Comparison of ENCODE assay signal across 29 cellular contexts in the genomic region with DNA sequence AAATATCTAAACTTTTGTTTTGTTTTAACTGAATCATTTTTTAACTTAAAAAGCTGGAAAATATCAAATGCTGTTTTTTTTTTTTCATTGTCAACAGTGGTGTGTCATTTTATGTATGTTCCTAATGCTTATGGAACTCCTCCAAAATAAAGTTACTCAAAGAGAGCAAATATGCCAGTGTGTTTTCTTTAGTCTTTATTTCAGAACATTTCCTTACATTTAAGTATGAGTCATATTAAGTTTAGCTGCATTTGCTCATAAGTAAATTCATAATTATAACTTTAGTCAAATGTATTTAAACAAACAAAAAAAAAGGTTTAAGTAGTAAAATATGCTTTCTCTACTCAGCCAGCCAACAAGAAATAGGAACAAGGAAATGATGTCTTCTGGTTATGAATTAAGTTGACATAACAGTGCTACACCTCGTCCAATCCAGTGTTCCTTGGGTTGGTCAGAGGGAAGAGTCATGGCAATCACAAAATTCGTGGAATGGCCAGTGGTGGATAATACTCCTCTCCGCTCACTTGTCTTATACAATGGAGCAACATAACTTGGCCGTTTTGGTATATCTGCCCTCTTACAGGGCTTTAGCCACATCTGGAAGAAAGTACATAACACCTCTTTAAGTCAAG.
DNase-seq lines count a peak whose midpoint lies in the region; ATAC-seq and TF ChIP-seq lines count a peak whose summit lies in the region.
"Had no signal": no experiment of that assay in that cellular context is flagged by ENCODE, and none has a peak within 500 bp of the region (broad histone marks: within the 10 kb centered on the region; RNA-seq: fewer than 3 reads in every experiment).

No MANE protein-coding gene starts in this region.

- H3K27me3 ChIP-seq in PC-3 (ENCODE audit: low read length) (no peaks in the 10 kb centered on the region), vagina (no peaks in the 10 kb centered on the region)
- H3K27me3 ChIP-seq: BE2C, tibial nerve had no signal

- H3K9me3 ChIP-seq in PC-3 (ENCODE audit: low read length) (no peaks in the 10 kb centered on the region), vagina (no peaks in the 10 kb centered on the region)
- H3K9me3 ChIP-seq: BE2C, HAP-1 had no signal

- H3K36me3 ChIP-seq in PC-3 (ENCODE audit: low read depth, low read length) (no peaks in the 10 kb centered on the region), vagina (no peaks in the 10 kb centered on the region)

- POLR2A ChIA-PET in AG04449 (lab: Yijun Ruan, JAX) = no interaction called here
- POLR2A ChIA-PET in PC-3 (lab: Charles Lee; ENCODE audit: unreplicated experiment) = no interaction called here

- H3K4me3 ChIP-seq in AG04449 (ENCODE audit: low read depth, low read length) (no peak overlapping the region), PC-3 (ENCODE audit: low read length) (peak overlapping the region; percentile 13; the same call in 1 of the 2 replicates), vagina (no peak overlapping the region)
- H3K4me3 ChIP-seq: HAP-1, tibial nerve had no signal

- H3K9me2 ChIP-seq in PC-3 (replicated peaks; ENCODE audit: low read length) = no peaks in the 10 kb centered on the region

- ATAC-seq in PC-3 = peak; percentile 79
- ATAC-seq: natural killer cell; Right ventricle myocardium inferior; stimulated activated naive CD8-positive, alpha-beta T cell treated with anti-CD3 and anti-CD28 coated beads, Interleukin-15, amount 100 ng/mL, for 72 hours had no signal

- peak overlapping the region; percentile 25 for H3K9ac ChIP-seq in PC-3 (ENCODE audit: low read length)

- no TSS peak for BruUV-seq in PC-3 (replicated peaks; lab: Mats Ljungman, UMichigan)

- H3K4me1 ChIP-seq in PC-3 (ENCODE audit: insufficient read depth, low read length) = peaks cover 42% of the 10 kb centered on the region
- H3K4me1 ChIP-seq in vagina = no peaks in the 10 kb centered on the region
- H3K4me1 ChIP-seq: BE2C, tibial nerve had no signal

- peak; percentile 67 for DNase-seq in AG04449 (ENCODE audit: low read depth, low spot score)
- peak; percentile 88 for DNase-seq in PC-3
- DNase-seq in dedifferentiated amniotic fluid mesenchymal stem cell (ENCODE audit: extremely low spot score) = peak; percentile 24
- DNase-seq in glomerular endothelial cell (ENCODE audit: extremely low read depth, low read depth, low spot score) = peak; percentile 5
- no peak for DNase-seq in activated naive CD4-positive, alpha-beta T cell (lab: John Stamatoyannopoulos, UW)
- no peak for DNase-seq in NCI-H128 (lab: John Stamatoyannopoulos, UW; ENCODE audit: unreplicated experiment)
- no peak for DNase-seq in GF-D8 (lab: John Stamatoyannopoulos, UW)
- DNase-seq in vagina (ENCODE audit: extremely low spot score in 2 of 2) = no peak
- DNase-seq: activated CD4-positive, alpha-beta T cell treated with anti-CD3 and anti-CD28 coated beads for 4 hours; activated gamma-delta T cell; activated T-cell treated with anti-CD3 and anti-CD28 coated beads, Interleukin-2, amount 50 U/mL, for 1 hour; BE2C; CD8-positive, alpha-beta memory T cell; cerebellar nuclear complex; effector CD4-positive, alpha-beta T cell; erythroblast; islet precursor cell; KBM-7; midbrain; natural killer cell; NCI-H146; NCI-H2171 treated with DMSO at 0.1 percent for 48 hours; NCI-H510A treated with DMSO at 0.1 percent for 48 hours; occipital lobe; small intestine; stimulated activated naive CD8-positive, alpha-beta T cell treated with anti-CD3 and anti-CD28 coated beads, Interleukin-15, amount 100 ng/mL, for 72 hours had no signal

- intact Hi-C loops in PC-3 (cut with micrococcal nuclease) = loop anchor here (2.0 to 5.0 kb wide), 4 partner anchors 81 to 330 kb away; a partner anchor contains a TSS
- intact Hi-C loops in vagina (cut with DNase I) = no loop called here

- H3K79me2 ChIP-seq in PC-3 (ENCODE audit: low read length) = no peaks in the 10 kb centered on the region

- TF ChIP-seq CTCF in AG04449 (IDR thresholded peaks at IDR 0.05; ENCODE audit: insufficient read depth, low read length, missing control alignments) (no peak), PC-3 (conservative IDR thresholded peaks at IDR 0.05; ENCODE audit: low read depth, low read length) (no peak), vagina (IDR thresholded peaks at IDR 0.05) (no peak)

- H4K20me1 ChIP-seq in PC-3 (ENCODE audit: low read length) = no peaks in the 10 kb centered on the region

- H2AFZ ChIP-seq in PC-3 (ENCODE audit: low read length) = peak overlapping the region; percentile 17; the same call in 1 of the 2 replicates

- CTCF ChIA-PET in AG04449 (lab: Yijun Ruan, JAX) = no interaction called here
- CTCF ChIA-PET in PC-3 (lab: Charles Lee) = no interaction called here

- peak overlapping the region; percentile 68 for H3K4me2 ChIP-seq in PC-3 (ENCODE audit: low read length)

- H3K27ac ChIP-seq in PC-3 (ENCODE audit: low read length) (peak overlapping the region; percentile 84), vagina (no peak overlapping the region)
- H3K27ac ChIP-seq: tibial nerve had no signal

- no peaks in the 10 kb centered on the region for H3F3A ChIP-seq in PC-3 (ENCODE audit: low read length, unreplicated experiment)

- no peak for TF ChIP-seq POLR2A in vagina (IDR thresholded peaks at IDR 0.05)

Comparison
In these comparisons a context has a peak if more than half of its experiments do, and no peak if none do; other contexts are left out.
1. DNase-seq: peak in AG04449 (single experiment), PC-3 (single experiment), dedifferentiated amniotic fluid mesenchymal stem cell (single experiment) and glomerular endothelial cell (single experiment); none in activated naive CD4-positive, alpha-beta T cell (0 of 4), NCI-H128 (single experiment), GF-D8 (single experiment) and vagina (0 of 2).